12 cellular contexts compared by ENCODE assay signal in genomic region chr14:79543966-79544365, GRCh38.
A peak's percentile ranks its signal among the peaks of the same experiment; 100 is the strongest.
DNase-seq lines count a peak whose midpoint lies in the region; ATAC-seq and TF ChIP-seq lines count a peak whose summit lies in the region.
"Had no signal": no experiment of that assay in that cellular context is flagged by ENCODE, and none has a peak within 500 bp of the region (broad histone marks: within the 10 kb centered on the region; RNA-seq: fewer than 3 reads in every experiment).

No MANE protein-coding gene starts in this region.

- no peak for TF ChIP-seq RAD21 in neural cell (conservative IDR thresholded peaks at IDR 0.05)

- H3K9me3 ChIP-seq in DOHH2 (ENCODE audit: control insufficient read depth, insufficient read depth, low read length) (no peaks in the 10 kb centered on the region), Loucy (ENCODE audit: insufficient read depth, low read depth, low read length) (no peaks in the 10 kb centered on the region), endodermal cell (ENCODE audit: control insufficient read depth, low read length) (no peaks in the 10 kb centered on the region), neural cell (ENCODE audit: low read length) (no peaks in the 10 kb centered on the region)

- peaks cover 71% of the 10 kb centered on the region for H3K4me1 Mint-ChIP-seq in endodermal cell
- H3K4me1 Mint-ChIP-seq: naive B cell had no signal

- no peak overlapping the region for H3K4me3 Mint-ChIP-seq in endodermal cell
- H3K4me3 Mint-ChIP-seq: naive B cell had no signal

- no peak for ATAC-seq in GM21447 (IDR thresholded peaks at IDR 0.05; ENCODE audit: unreplicated experiment)

- no peaks in the 10 kb centered on the region for H3K9me2 ChIP-seq in DOHH2 (replicated peaks; ENCODE audit: control insufficient read depth, low read length)
- H3K9me2 ChIP-seq in Loucy (replicated peaks; ENCODE audit: low read depth, low read length), result no peaks in the 10 kb centered on the region
- no peaks in the 10 kb centered on the region for H3K9me2 ChIP-seq in neural cell (ENCODE audit: insufficient read depth, low read length)

- H3K79me2 ChIP-seq in DOHH2 (ENCODE audit: control insufficient read depth, low read length) (no peaks in the 10 kb centered on the region), Loucy (ENCODE audit: insufficient read depth, low read length) (no peaks in the 10 kb centered on the region), neural cell (replicated peaks; ENCODE audit: insufficient read depth, low read length) (peaks cover 3% of the 10 kb centered on the region)

- H3K36me3 ChIP-seq in DOHH2 (ENCODE audit: control insufficient read depth, low read length), result no peaks in the 10 kb centered on the region
- H3K36me3 ChIP-seq in Loucy (ENCODE audit: insufficient read depth, low read length), result no peaks in the 10 kb centered on the region
- no peaks in the 10 kb centered on the region for H3K36me3 ChIP-seq in endodermal cell (ENCODE audit: control insufficient read depth, insufficient read depth, low read length)
- no peaks in the 10 kb centered on the region for H3K36me3 ChIP-seq in neural cell (ENCODE audit: insufficient read depth, low read length)

- WGBS in endodermal cell (ENCODE audit: insufficient coverage in 1 of 2, insufficient read length in 1 of 2), 2 experiments, result 38 to 46% methylated on average over 5 to 6 of the region's 6 CpGs

- TF ChIP-seq EP300 in neural cell (conservative IDR thresholded peaks at IDR 0.05; ENCODE audit: poor library complexity, severe bottlenecking), result no peak

- H4K20me1 ChIP-seq in DOHH2 (ENCODE audit: control insufficient read depth, insufficient read depth, low read depth, low read length), result no peaks in the 10 kb centered on the region
- H4K20me1 ChIP-seq in Loucy (ENCODE audit: insufficient read depth, low read length, poor library complexity, severe bottlenecking), result no peaks in the 10 kb centered on the region
- H4K20me1 ChIP-seq in neural cell (ENCODE audit: insufficient read depth), result no peaks in the 10 kb centered on the region

- H3K4me2 ChIP-seq in DOHH2 (ENCODE audit: low read length) (no peak overlapping the region), Loucy (ENCODE audit: low read depth, low read length, poor library complexity, severe bottlenecking) (no peak overlapping the region), neural cell (ENCODE audit: low read length) (no peak overlapping the region)

- H3K4me1 ChIP-seq in DOHH2 (ENCODE audit: control insufficient read depth, low read length), result no peaks in the 10 kb centered on the region
- H3K4me1 ChIP-seq in Loucy (ENCODE audit: insufficient read depth, low read length, poor library complexity, severe bottlenecking), result no peaks in the 10 kb centered on the region
- peaks cover 9% of the 10 kb centered on the region for H3K4me1 ChIP-seq in endodermal cell (ENCODE audit: control insufficient read depth, insufficient read depth, low read length)

- H3K27ac ChIP-seq in DOHH2 (ENCODE audit: low read depth, low read length), result no peak overlapping the region
- no peak overlapping the region for H3K27ac ChIP-seq in endodermal cell (ENCODE audit: low read depth, low read length)
- no peak overlapping the region for H3K27ac ChIP-seq in neural cell (ENCODE audit: low read length)

- DNase-seq in endodermal cell (peak; percentile 83), activated gamma-delta T cell treated with Interleukin-2 at 50 U/mL for 16 hours (no peak), C1 segment of cervical spinal cord (lab: John Stamatoyannopoulos, UW) (no peak)
- DNase-seq in activated CD4-positive, alpha-beta T cell treated with anti-CD3 and anti-CD28 coated beads, Interleukin-2, amount 50 U/mL, for 1 hour, result no peak
- DNase-seq: activated CD4-positive, alpha-beta T cell treated with anti-CD3 and anti-CD28 coated beads for 1 hour; cortex of kidney; naive B cell; NCI-H2081 treated with DMSO at 0.1 percent for 48 hours had no signal

- H3K9me3 Mint-ChIP-seq in endodermal cell, result no peaks in the 10 kb centered on the region

- H3K27ac Mint-ChIP-seq in endodermal cell, result no peak overlapping the region
- H3K27ac Mint-ChIP-seq: naive B cell had no signal

- no peak overlapping the region for H2AFZ ChIP-seq in Loucy (ENCODE audit: low read length)
- H2AFZ ChIP-seq in neural cell (ENCODE audit: low read depth, low read length), result no peak overlapping the region

- no peak overlapping the region for H3K9ac ChIP-seq in Loucy (ENCODE audit: low read depth, low read length, poor library complexity, severe bottlenecking)
- no peak overlapping the region for H3K9ac ChIP-seq in endodermal cell (ENCODE audit: extremely low read depth, low read length, poor library complexity, severe bottlenecking)
- H3K9ac ChIP-seq in neural cell (ENCODE audit: low read length), result no peak overlapping the region

- TF ChIP-seq CTCF in DOHH2 (IDR thresholded peaks at IDR 0.05; ENCODE audit: low read depth, low read length, poor library complexity, severe bottlenecking) (peak; percentile 13), Loucy (conservative IDR thresholded peaks at IDR 0.05; ENCODE audit: low read length) (peak; percentile 47), endodermal cell (conservative IDR thresholded peaks at IDR 0.05) (peak; percentile 97), neural cell (IDR thresholded peaks at IDR 0.05; ENCODE audit: poor library complexity, severe bottlenecking) (peak; percentile 35)

- H3K36me3 Mint-ChIP-seq in endodermal cell (ENCODE audit: low read depth), result no peaks in the 10 kb centered on the region
- H3K36me3 Mint-ChIP-seq: naive B cell had no signal

- H3K4me3 ChIP-seq in DOHH2 (ENCODE audit: low read length) (no peak overlapping the region), Loucy (ENCODE audit: low read length, poor library complexity, severe bottlenecking) (no peak overlapping the region), endodermal cell (ENCODE audit: low read length) (no peak overlapping the region), neural cell (ENCODE audit: low read length) (no peak overlapping the region)

- H3K27me3 Mint-ChIP-seq in endodermal cell (ENCODE audit: insufficient read depth), result peaks cover 12% of the 10 kb centered on the region
- H3K27me3 Mint-ChIP-seq: naive B cell had no signal

- H3F3A ChIP-seq in DOHH2 (ENCODE audit: control insufficient read depth, insufficient read depth) (no peaks in the 10 kb centered on the region), Loucy (ENCODE audit: low read depth) (no peaks in the 10 kb centered on the region), neural cell (ENCODE audit: insufficient read depth, low read length, poor library complexity, severe bottlenecking) (no peaks in the 10 kb centered on the region)

- H3K27me3 ChIP-seq in DOHH2 (ENCODE audit: control insufficient read depth, low read length), result no peaks in the 10 kb centered on the region
- H3K27me3 ChIP-seq in Loucy (ENCODE audit: insufficient read depth, low read length, poor library complexity, severe bottlenecking), result no peaks in the 10 kb centered on the region
- H3K27me3 ChIP-seq in endodermal cell (ENCODE audit: control insufficient read depth, insufficient read depth, low read length, poor library complexity, severe bottlenecking), result no peaks in the 10 kb centered on the region
- H3K27me3 ChIP-seq in neural cell (ENCODE audit: insufficient read depth, low read depth, low read length), result no peaks in the 10 kb centered on the region

TF ChIP-seq in neural cell, 6 proteins besides CTCF, POLR2A, EP300 and RAD21:
- TF ChIP-seq MXI1 (conservative IDR thresholded peaks at IDR 0.05; ENCODE audit: poor library complexity, severe bottlenecking) (no peak), EZH2 (IDR thresholded peaks at IDR 0.05; ENCODE audit: borderline replicate concordance, insufficient read depth, low read length, poor library complexity, severe bottlenecking) (no peak), SMC3 (conservative IDR thresholded peaks at IDR 0.05; ENCODE audit: poor library complexity) (no peak), POLR2AphosphoS5 (IDR thresholded peaks at IDR 0.05) (no peak)
- TF ChIP-seq, protein P1, sequence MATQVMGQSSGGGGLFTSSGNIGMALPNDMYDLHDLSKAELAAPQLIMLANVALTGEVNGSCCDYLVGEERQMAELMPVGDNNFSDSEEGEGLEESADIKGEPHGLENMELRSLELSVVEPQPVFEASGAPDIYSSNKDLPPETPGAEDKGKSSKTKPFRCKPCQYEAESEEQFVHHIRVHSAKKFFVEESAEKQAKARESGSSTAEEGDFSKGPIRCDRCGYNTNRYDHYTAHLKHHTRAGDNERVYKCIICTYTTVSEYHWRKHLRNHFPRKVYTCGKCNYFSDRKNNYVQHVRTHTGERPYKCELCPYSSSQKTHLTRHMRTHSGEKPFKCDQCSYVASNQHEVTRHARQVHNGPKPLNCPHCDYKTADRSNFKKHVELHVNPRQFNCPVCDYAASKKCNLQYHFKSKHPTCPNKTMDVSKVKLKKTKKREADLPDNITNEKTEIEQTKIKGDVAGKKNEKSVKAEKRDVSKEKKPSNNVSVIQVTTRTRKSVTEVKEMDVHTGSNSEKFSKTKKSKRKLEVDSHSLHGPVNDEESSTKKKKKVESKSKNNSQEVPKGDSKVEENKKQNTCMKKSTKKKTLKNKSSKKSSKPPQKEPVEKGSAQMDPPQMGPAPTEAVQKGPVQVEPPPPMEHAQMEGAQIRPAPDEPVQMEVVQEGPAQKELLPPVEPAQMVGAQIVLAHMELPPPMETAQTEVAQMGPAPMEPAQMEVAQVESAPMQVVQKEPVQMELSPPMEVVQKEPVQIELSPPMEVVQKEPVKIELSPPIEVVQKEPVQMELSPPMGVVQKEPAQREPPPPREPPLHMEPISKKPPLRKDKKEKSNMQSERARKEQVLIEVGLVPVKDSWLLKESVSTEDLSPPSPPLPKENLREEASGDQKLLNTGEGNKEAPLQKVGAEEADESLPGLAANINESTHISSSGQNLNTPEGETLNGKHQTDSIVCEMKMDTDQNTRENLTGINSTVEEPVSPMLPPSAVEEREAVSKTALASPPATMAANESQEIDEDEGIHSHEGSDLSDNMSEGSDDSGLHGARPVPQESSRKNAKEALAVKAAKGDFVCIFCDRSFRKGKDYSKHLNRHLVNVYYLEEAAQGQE (IDR thresholded peaks at IDR 0.05; ENCODE audit: borderline replicate concordance), result no peak

Comparison
In these comparisons a context has a peak if more than half of its experiments do, and no peak if none do; other contexts are left out.
1. CTCF ChIP-seq: peak in every context shown above with its lines; median percentile 97 in endodermal cell; 47 in Loucy; 35 in neural cell; 13 in DOHH2.